Comparison of ENCODE assay signal across 9 cellular contexts in genomic region chr10:33612551-33612950, GRCh38.
DNase-seq lines count a peak whose midpoint lies in the region; ATAC-seq, FAIRE-seq and TF ChIP-seq lines count a peak whose summit lies in the region.
"Had no signal": no experiment of that assay in that cellular context is flagged by ENCODE, and none has a peak within 500 bp of the region (broad histone marks: within the 10 kb centered on the region; RNA-seq: fewer than 3 reads in every experiment).

No MANE protein-coding gene starts in this region.

- POLR2A ChIA-PET in SK-N-SH (lab: Yijun Ruan, JAX): no interaction called here

- FAIRE-seq in GM12892 (lab: Jason Lieb, UNC): no peak

- no peaks in the 10 kb centered on the region for H3K9me3 ChIP-seq in mammary epithelial cell (replicated peaks; ENCODE audit: insufficient read depth, low read length)
- no peaks in the 10 kb centered on the region for H3K9me3 ChIP-seq in lower lobe of right lung
- H3K9me3 ChIP-seq in WERI-Rb-1 (ENCODE audit: severe bottlenecking): no peaks in the 10 kb centered on the region
- 0 out of 2 replicates have a peak, but pooled peaks cover 7% of the 10 kb centered on the region for H3K9me3 ChIP-seq in SK-N-SH

- H3K9me2 ChIP-seq in SK-N-SH: no peaks in the 10 kb centered on the region

- no peak overlapping the region for H3K9ac ChIP-seq in mammary epithelial cell (ENCODE audit: insufficient read depth, low read length)
- no peak overlapping the region for H3K9ac ChIP-seq in SK-N-SH

- H3K79me2 ChIP-seq in mammary epithelial cell (ENCODE audit: insufficient read depth, low read length): no peaks in the 10 kb centered on the region
- H3K79me2 ChIP-seq in SK-N-SH (ENCODE audit: insufficient read depth): no peaks in the 10 kb centered on the region

- H2AFZ ChIP-seq in mammary epithelial cell (ENCODE audit: low read depth, low read length) (no peak overlapping the region), SK-N-SH (ENCODE audit: low read depth) (no peak overlapping the region)

- intact Hi-C loops in mammary epithelial cell (cut with micrococcal nuclease): no loop called here
- intact Hi-C loops in lower lobe of right lung (cut with DNase I): no loop called here

- CTCF ChIA-PET in mammary epithelial cell (lab: Charles Lee; ENCODE audit: low non-redundant PET) (no interaction called here), SK-N-SH (lab: Yijun Ruan, JAX) (interaction anchor here (1.4 kb wide), 1 partner anchor 12 kb away, joined by 4 read pairs; no protein-coding TSS in a partner anchor)

- H3K4me3 ChIP-seq in AG09309 (ENCODE audit: control insufficient read depth, low read depth, low read length) (no peak overlapping the region; the same call in 1 of the 2 replicates), mammary epithelial cell (replicated peaks in 1 of 3; ENCODE audit: insufficient read depth in 1 of 3, low read depth in 2 of 3, low read length in 3 of 3) (no peak overlapping the region), lower lobe of right lung (no peak overlapping the region), WERI-Rb-1 (ENCODE audit: low read depth, low read length) (no peak overlapping the region), SK-N-SH (ENCODE audit: low read depth in 2 of 2, low read length in 1 of 2) (no peak overlapping the region)

- dilution Hi-C loops in mammary epithelial cell (cut with HindIII; ENCODE audit: low sequenced_read_pairs): no loop called here

- in situ Hi-C loops in mammary epithelial cell (cut with MboI; ENCODE audit: low sequenced_read_pairs in 2 of 2): no loop called here

- TF ChIP-seq CTCF in AG09309 (IDR thresholded peaks at IDR 0.05; ENCODE audit: control insufficient read depth, insufficient read depth, low read depth, low read length, missing control alignments) (no peak), mammary epithelial cell (conservative IDR thresholded peaks at IDR 0.05 in 1 of 2, IDR thresholded peaks at IDR 0.05 in 1 of 2; ENCODE audit: extremely low read depth in 1 of 2, insufficient read depth in 1 of 2, low read depth in 1 of 2, low read length in 2 of 2) (no peak), lower lobe of right lung (IDR thresholded peaks at IDR 0.05) (no peak), WERI-Rb-1 (IDR thresholded peaks at IDR 0.05; ENCODE audit: low read depth, low read length) (no peak), SK-N-SH (IDR thresholded peaks at IDR 0.05) (no peak)

- H3K4me1 ChIP-seq in mammary epithelial cell (ENCODE audit: insufficient read depth, low read length) (peaks cover 11% of the 10 kb centered on the region), lower lobe of right lung (peaks cover 4% of the 10 kb centered on the region), SK-N-SH (ENCODE audit: control insufficient read depth in 1 of 2, insufficient read depth in 2 of 2, low read depth in 1 of 2, low read length in 1 of 2) (no peaks in the 10 kb centered on the region)

- H3K4me2 ChIP-seq in mammary epithelial cell (ENCODE audit: insufficient read depth, low read depth, low read length) (peak overlapping the region; percentile 19), SK-N-SH (no peak overlapping the region)

- WGBS in mammary epithelial cell (ENCODE audit: low coverage, missing lambda C conversion rate): 95% methylated on average over 3 of the region's 3 CpGs
- 68% methylated on average over 3 of the region's 3 CpGs for WGBS in SK-N-SH (ENCODE audit: low lambda C conversion rate)

- TF ChIP-seq POLR2A in GM12892 (IDR thresholded peaks at IDR 0.05; ENCODE audit: low read depth, low read length): no peak

- peak; percentile 72 for DNase-seq in AG09309 (ENCODE audit: low read depth)
- DNase-seq in mammary epithelial cell: peak; percentile 65
- no peak for DNase-seq in lower lobe of right lung
- no peak for DNase-seq in WERI-Rb-1
- DNase-seq in SK-N-SH: no peak
- no peak for DNase-seq in GM12892 (ENCODE audit: insufficient read length)
- DNase-seq in NK-92 (lab: John Stamatoyannopoulos, UW; ENCODE audit: unreplicated experiment): no peak
- DNase-seq: activated naive CD8-positive, alpha-beta T cell treated with anti-CD3 and anti-CD28 coated beads, Interleukin-2, amount 50 U/mL, for 24 hours had no signal

- no peaks in the 10 kb centered on the region for H3K36me3 ChIP-seq in mammary epithelial cell (ENCODE audit: insufficient read depth, low read length)
- H3K36me3 ChIP-seq in lower lobe of right lung: no peaks in the 10 kb centered on the region
- no peaks in the 10 kb centered on the region for H3K36me3 ChIP-seq in WERI-Rb-1
- H3K36me3 ChIP-seq in SK-N-SH (replicated peaks in 1 of 2; ENCODE audit: control insufficient read depth in 1 of 2, insufficient read depth in 2 of 2, low read length in 1 of 2): no peaks in the 10 kb centered on the region

- H3K27me3 ChIP-seq in mammary epithelial cell (ENCODE audit: insufficient read depth, low read length) (no peaks in the 10 kb centered on the region), lower lobe of right lung (ENCODE audit: low read depth) (no peaks in the 10 kb centered on the region), WERI-Rb-1 (ENCODE audit: insufficient read depth, low read depth, severe bottlenecking) (no peaks in the 10 kb centered on the region), SK-N-SH (ENCODE audit: insufficient read depth) (no peaks in the 10 kb centered on the region)

- H3K27ac ChIP-seq in mammary epithelial cell (ENCODE audit: insufficient read depth, low read depth, low read length) (no peak overlapping the region), lower lobe of right lung (peak overlapping the region; percentile 24), WERI-Rb-1 (no peak overlapping the region), SK-N-SH (ENCODE audit: low read depth in 2 of 2, low read length in 1 of 2) (no peak overlapping the region)

- TF ChIP-seq RAD21 in SK-N-SH (IDR thresholded peaks at IDR 0.05; ENCODE audit: low read length): no peak

- peak; percentile 50 for ATAC-seq in HG03095 (IDR thresholded peaks at IDR 0.05; ENCODE audit: unreplicated experiment)
- ATAC-seq in lower lobe of right lung: peak; percentile 79 to 84
- ATAC-seq: activated naive CD8-positive, alpha-beta T cell treated with anti-CD3 and anti-CD28 coated beads, Interleukin-2, amount 50 U/mL, for 24 hours had no signal

- no peaks in the 10 kb centered on the region for H3F3A ChIP-seq in SK-N-SH (replicated peaks; ENCODE audit: insufficient read depth)

- H4K20me1 ChIP-seq in mammary epithelial cell (ENCODE audit: insufficient read depth, low read length) (no peaks in the 10 kb centered on the region), SK-N-SH (ENCODE audit: insufficient read depth) (no peaks in the 10 kb centered on the region)

- no TSS peak for BruUV-seq in mammary epithelial cell (replicated peaks; lab: Mats Ljungman, UMichigan)

- no peak for TF ChIP-seq EP300 in SK-N-SH (IDR thresholded peaks at IDR 0.05; ENCODE audit: borderline replicate concordance in 1 of 2, low read depth in 1 of 2, low read length in 1 of 2)

TF ChIP-seq in SK-N-SH, 30 proteins besides CTCF, POLR2A, EP300 and RAD21 (continues in another document):
- TF ChIP-seq GATA2 (CRISPR knock-in tag; IDR thresholded peaks at IDR 0.05): no peak
- no peak for TF ChIP-seq USF1 (IDR thresholded peaks at IDR 0.05; ENCODE audit: borderline replicate concordance, low read depth)
- TF ChIP-seq CHD2 (IDR thresholded peaks at IDR 0.05; ENCODE audit: low read length, partially characterized antibody): no peak
- no peak for TF ChIP-seq REST (IDR thresholded peaks at IDR 0.05; ENCODE audit: low read depth, low read length)
- no peak for TF ChIP-seq JUND (IDR thresholded peaks at IDR 0.05)
- no peak for TF ChIP-seq SMC3 (IDR thresholded peaks at IDR 0.05; ENCODE audit: low read depth, low read length)

Comparison
In these comparisons a context has a peak if more than half of its experiments do, and no peak if none do; other contexts are left out.
1. DNase-seq: peak in AG09309 (single experiment) and mammary epithelial cell (single experiment); none in lower lobe of right lung (single experiment), WERI-Rb-1 (single experiment), SK-N-SH (single experiment), GM12892 (single experiment) and NK-92 (single experiment).